Comparison of ENCODE assay signal across 23 cellular contexts in genomic region chr7:17027803-17028163, GRCh38.
DNase-seq lines count a peak whose midpoint lies in the region; ATAC-seq and TF ChIP-seq lines count a peak whose summit lies in the region.
"Had no signal": no experiment of that assay in that cellular context is flagged by ENCODE, and none has a peak within 500 bp of the region (broad histone marks: within the 10 kb centered on the region; RNA-seq: fewer than 3 reads in every experiment).

No MANE protein-coding gene starts in this region.

- H3K9me3 Mint-ChIP-seq in MCF 10A (ENCODE audit: unreplicated experiment), result no peaks in the 10 kb centered on the region
- H3K9me3 Mint-ChIP-seq in natural killer cell treated with Interleukin-12 subunit alpha and Interleukin-12 subunit beta and Interleukin-15 and Interleukin-18, amount 100 ng/mL, for 72 hours, result no peaks in the 10 kb centered on the region
- no peaks in the 10 kb centered on the region for H3K9me3 Mint-ChIP-seq in CD4-positive, alpha-beta memory T cell
- H3K9me3 Mint-ChIP-seq: CD4-positive, alpha-beta T cell; H9; HFFc6 had no signal

- no peak for TF ChIP-seq POLR2A in esophagus squamous epithelium (IDR thresholded peaks at IDR 0.05)

- H3K9ac ChIP-seq in SK-N-MC (ENCODE audit: insufficient read length), result no peak overlapping the region

- no peak overlapping the region for H3K4me3 Mint-ChIP-seq in MCF 10A (ENCODE audit: unreplicated experiment)
- peak overlapping the region; percentile 65 for H3K4me3 Mint-ChIP-seq in natural killer cell treated with Interleukin-12 subunit alpha and Interleukin-12 subunit beta and Interleukin-15 and Interleukin-18, amount 100 ng/mL, for 72 hours
- H3K4me3 Mint-ChIP-seq in CD4-positive, alpha-beta memory T cell, result no peak overlapping the region
- H3K4me3 Mint-ChIP-seq: CD4-positive, alpha-beta T cell; H9; HFFc6 had no signal

- H3K9me3 ChIP-seq in SK-N-MC (ENCODE audit: low read depth, low read length) (no peaks in the 10 kb centered on the region), esophagus squamous epithelium (no peaks in the 10 kb centered on the region)
- no peaks in the 10 kb centered on the region for H3K9me3 ChIP-seq in CD4-positive, alpha-beta memory T cell (ENCODE audit: control insufficient read depth in 1 of 2, low read length in 2 of 2)
- H3K9me3 ChIP-seq: Caco-2, SJCRH30 had no signal

- H3K36me3 Mint-ChIP-seq in MCF 10A (ENCODE audit: insufficient read depth, unreplicated experiment), result no peaks in the 10 kb centered on the region
- peaks cover 6% of the 10 kb centered on the region for H3K36me3 Mint-ChIP-seq in natural killer cell treated with Interleukin-12 subunit alpha and Interleukin-12 subunit beta and Interleukin-15 and Interleukin-18, amount 100 ng/mL, for 72 hours
- no peaks in the 10 kb centered on the region for H3K36me3 Mint-ChIP-seq in CD4-positive, alpha-beta memory T cell

- H3K4me3 ChIP-seq in SK-N-MC, result peak overlapping the region; percentile 16
- H3K4me3 ChIP-seq in esophagus squamous epithelium, result no peak overlapping the region
- H3K4me3 ChIP-seq in CD4-positive, alpha-beta memory T cell (ENCODE audit: low read length in 2 of 2), result no peak overlapping the region
- H3K4me3 ChIP-seq: SJCRH30 had no signal

- CTCF ChIA-PET in MCF 10A (lab: Yijun Ruan, JAX), result interaction anchor here (0.5 kb wide), 1 partner anchor 76 kb away, joined by 3 read pairs; no protein-coding TSS in a partner anchor
- CTCF ChIA-PET in CD4-positive, alpha-beta memory T cell (lab: Charles Lee; ENCODE audit: partially characterized antibody), result interaction anchor here (1.2 to 1.9 kb wide), 2 partner anchors 10 to 16 kb away, joined by 3 to 7 read pairs; no protein-coding TSS in a partner anchor

- BruUV-seq in MCF 10A (replicated peaks; lab: Mats Ljungman, UMichigan), result no TSS peak

- POLR2A ChIA-PET in MCF 10A (lab: Yijun Ruan, JAX), result interaction anchor here (0.7 to 1.4 kb wide), 3 partner anchors 38 to 272 kb away, joined by 4 to 5 read pairs (median 4); no protein-coding TSS in a partner anchor
- POLR2A ChIA-PET in CD4-positive, alpha-beta memory T cell (lab: Charles Lee; ENCODE audit: partially characterized antibody), result interaction anchor here (1.3 kb wide), 1 partner anchor 271 kb away, joined by 3 read pairs; the partner anchor contains the start of gene AHR

- H3K4me1 Mint-ChIP-seq in MCF 10A (ENCODE audit: insufficient read depth, unreplicated experiment), result peaks cover 12% of the 10 kb centered on the region
- peaks cover 54 to 62% of the 10 kb centered on the region in 2 donors for H3K4me1 Mint-ChIP-seq in natural killer cell treated with Interleukin-12 subunit alpha and Interleukin-12 subunit beta and Interleukin-15 and Interleukin-18, amount 100 ng/mL, for 72 hours (ENCODE audit: low read depth in 2 of 2)
- H3K4me1 Mint-ChIP-seq in CD4-positive, alpha-beta memory T cell, result peaks cover 12 to 59% (median 16%) of the 10 kb centered on the region in 4 donors

- peak overlapping the region; percentile 11 for H3K27ac Mint-ChIP-seq in MCF 10A (ENCODE audit: low read depth, unreplicated experiment)
- peak overlapping the region; percentile 63 to 85 for H3K27ac Mint-ChIP-seq in natural killer cell treated with Interleukin-12 subunit alpha and Interleukin-12 subunit beta and Interleukin-15 and Interleukin-18, amount 100 ng/mL, for 72 hours
- peak overlapping the region in 3 of 7 donors; percentile 58 to 66 (median 65) for H3K27ac Mint-ChIP-seq in CD4-positive, alpha-beta memory T cell
- H3K27ac Mint-ChIP-seq: CD4-positive, alpha-beta T cell; H9; HFFc6 had no signal

- H3K4me1 ChIP-seq in esophagus squamous epithelium, result peaks cover 0 to 39% (median 0%) of the 10 kb centered on the region in 3 donors
- peaks cover 30% of the 10 kb centered on the region for H3K4me1 ChIP-seq in CD4-positive, alpha-beta memory T cell (ENCODE audit: insufficient read depth, low read length)
- H3K4me1 ChIP-seq: Caco-2 had no signal

- DNase-seq in SK-N-MC (ENCODE audit: low read depth, low spot score), result no peak
- peak; percentile 32 for DNase-seq in MCF 10A (ENCODE audit: unreplicated experiment)
- no peak for DNase-seq in esophagus squamous epithelium (lab: John Stamatoyannopoulos, UW)
- no peak for DNase-seq in natural killer cell treated with Interleukin-12 subunit alpha and Interleukin-12 subunit beta and Interleukin-15 and Interleukin-18, amount 100 ng/mL, for 72 hours (ENCODE audit: low spot score)
- DNase-seq in activated CD4-positive, alpha-beta T cell treated with anti-CD3 and anti-CD28 coated beads, Interleukin-2, amount 50 U/mL, for 1 hour, result no peak
- no peak for DNase-seq in amniotic stem cell (lab: John Stamatoyannopoulos, UW)
- DNase-seq in CD4-positive, alpha-beta memory T cell, result no peak
- DNase-seq: Caco-2; CD4-positive, alpha-beta T cell; DMS 273 treated with DMSO at 0.1 percent for 48 hours; DMS79 treated with DMSO at 0.1 percent for 48 hours; H9; HFFc6; KBM-7; NCI-H1105; NCI-H146; NCI-H2029 treated with DMSO at 0.1 percent for 48 hours; NCI-H2171; NCI-H345; NCI-H524 treated with DMSO at 0.1 percent for 48 hours; NCI-H82; SJCRH30 had no signal

- H3K27ac ChIP-seq in SK-N-MC, result peak overlapping the region; percentile 79
- H3K27ac ChIP-seq in esophagus squamous epithelium, result peak overlapping the region; percentile 40 to 64 (median 64)
- no peak overlapping the region for H3K27ac ChIP-seq in CD4-positive, alpha-beta memory T cell (ENCODE audit: low read depth, low read length)
- H3K27ac ChIP-seq: SJCRH30 had no signal

- intact Hi-C loops in MCF 10A (cut with micrococcal nuclease) (no loop called here), esophagus squamous epithelium (cut with DNase I) (no loop called here)
- intact Hi-C loops in CD4-positive, alpha-beta memory T cell (cut with micrococcal nuclease), result loop anchor here (2.0 kb wide), 1 partner anchor 17 kb away; no protein-coding TSS in a partner anchor

- H3K27me3 ChIP-seq in esophagus squamous epithelium, result no peaks in the 10 kb centered on the region
- H3K27me3 ChIP-seq in CD4-positive, alpha-beta memory T cell (ENCODE audit: insufficient read depth, low read length), result no peaks in the 10 kb centered on the region
- H3K27me3 ChIP-seq: SJCRH30 had no signal

- TF ChIP-seq CTCF in MCF 10A (IDR thresholded peaks at IDR 0.05; ENCODE audit: unreplicated experiment) (no peak), esophagus squamous epithelium (IDR thresholded peaks at IDR 0.05) (no peak)

- no peaks in the 10 kb centered on the region for H3K27me3 Mint-ChIP-seq in MCF 10A (ENCODE audit: insufficient read depth, unreplicated experiment)
- H3K27me3 Mint-ChIP-seq in natural killer cell treated with Interleukin-12 subunit alpha and Interleukin-12 subunit beta and Interleukin-15 and Interleukin-18, amount 100 ng/mL, for 72 hours, result no peaks in the 10 kb centered on the region
- H3K27me3 Mint-ChIP-seq in CD4-positive, alpha-beta memory T cell, result no peaks in the 10 kb centered on the region
- H3K27me3 Mint-ChIP-seq: CD4-positive, alpha-beta T cell had no signal

- WGBS in esophagus squamous epithelium, 2 donors, result 35 to 77% methylated on average over 1 of the region's 1 CpG

- no peak for ATAC-seq in natural killer cell treated with Interleukin-12 subunit alpha and Interleukin-12 subunit beta and Interleukin-15 and Interleukin-18, amount 100 ng/mL, for 72 hours
- ATAC-seq: Panc1 had no signal

- peaks cover 3% of the 10 kb centered on the region; the same call in 1 of the 2 replicates for H3K36me3 ChIP-seq in SK-N-MC (ENCODE audit: insufficient read depth, low read length)
- H3K36me3 ChIP-seq in esophagus squamous epithelium, result no peaks in the 10 kb centered on the region
- H3K36me3 ChIP-seq in CD4-positive, alpha-beta memory T cell (ENCODE audit: insufficient read depth, low read length), result no peaks in the 10 kb centered on the region
- H3K36me3 ChIP-seq: SJCRH30 had no signal
